In genomic region chr2:172052000-172052983, GRCh38 we compare ENCODE assay signal across 11 cellular contexts. TPM values are rescaled to one million over a fixed set of nuclear protein-coding genes. Genes with fewer than 3 reads are reported as not detected.
A peak's percentile ranks its signal among the peaks of the same experiment; 100 is the strongest.
DNase-seq lines count a peak whose midpoint lies in the region; ATAC-seq and TF ChIP-seq lines count a peak whose summit lies in the region.
"Had no signal": no experiment of that assay in that cellular context is flagged by ENCODE, and none has a peak within 500 bp of the region (broad histone marks: within the 10 kb centered on the region; RNA-seq: fewer than 3 reads in every experiment).

No MANE protein-coding gene starts in this region.

- H3K4me1 Mint-ChIP-seq in endodermal cell: peaks cover 1% of the 10 kb centered on the region
- H3K4me1 Mint-ChIP-seq in stimulated activated naive B cell treated with anti-CD40 and anti-IgM and Interleukin-4, amounts not matched to agents 10 μg/mL and 1 μg/mL and 100 μg/mL, for 72 hours: peaks cover 3 to 13% of the 10 kb centered on the region in 2 donors
- H3K4me1 Mint-ChIP-seq: activated naive CD4-positive, alpha-beta T cell treated with anti-CD3 and anti-CD28 coated beads, Interleukin-2, amount 50 U/mL, for 24 hours had no signal

- H3K9me3 ChIP-seq in endodermal cell (ENCODE audit: control insufficient read depth, low read length): no peaks in the 10 kb centered on the region

- no peaks in the 10 kb centered on the region for H3K27me3 ChIP-seq in endodermal cell (ENCODE audit: control insufficient read depth, insufficient read depth, low read length, poor library complexity, severe bottlenecking)

- no peak overlapping the region for H3K27ac Mint-ChIP-seq in endodermal cell
- peak overlapping the region; percentile 5 for H3K27ac Mint-ChIP-seq in stimulated activated naive B cell treated with anti-CD40 and anti-IgM and Interleukin-4, amounts not matched to agents 10 μg/mL and 1 μg/mL and 100 μg/mL, for 72 hours
- H3K27ac Mint-ChIP-seq: activated naive CD4-positive, alpha-beta T cell treated with anti-CD3 and anti-CD28 coated beads, Interleukin-2, amount 50 U/mL, for 24 hours had no signal

- TF ChIP-seq CTCF in endodermal cell (conservative IDR thresholded peaks at IDR 0.05): no peak

- H3K36me3 Mint-ChIP-seq in endodermal cell (ENCODE audit: low read depth): no peaks in the 10 kb centered on the region
- no peaks in the 10 kb centered on the region for H3K36me3 Mint-ChIP-seq in stimulated activated naive B cell treated with anti-CD40 and anti-IgM and Interleukin-4, amounts not matched to agents 10 μg/mL and 1 μg/mL and 100 μg/mL, for 72 hours

- H3K9ac ChIP-seq in endodermal cell (ENCODE audit: extremely low read depth, low read length, poor library complexity, severe bottlenecking): no peak overlapping the region

- no peaks in the 10 kb centered on the region for H3K36me3 ChIP-seq in endodermal cell (ENCODE audit: control insufficient read depth, insufficient read depth, low read length)

- H3K9me3 Mint-ChIP-seq in endodermal cell: no peaks in the 10 kb centered on the region
- no peaks in the 10 kb centered on the region for H3K9me3 Mint-ChIP-seq in stimulated activated naive B cell treated with anti-CD40 and anti-IgM and Interleukin-4, amounts not matched to agents 10 μg/mL and 1 μg/mL and 100 μg/mL, for 72 hours
- H3K9me3 Mint-ChIP-seq: activated naive CD4-positive, alpha-beta T cell treated with anti-CD3 and anti-CD28 coated beads, Interleukin-2, amount 50 U/mL, for 24 hours had no signal

- no peaks in the 10 kb centered on the region for H3K4me1 ChIP-seq in endodermal cell (ENCODE audit: control insufficient read depth, insufficient read depth, low read length)

- H3K27me3 Mint-ChIP-seq in endodermal cell (ENCODE audit: insufficient read depth): no peaks in the 10 kb centered on the region
- H3K27me3 Mint-ChIP-seq in stimulated activated naive B cell treated with anti-CD40 and anti-IgM and Interleukin-4, amounts not matched to agents 10 μg/mL and 1 μg/mL and 100 μg/mL, for 72 hours: no peaks in the 10 kb centered on the region
- H3K27me3 Mint-ChIP-seq: activated naive CD4-positive, alpha-beta T cell treated with anti-CD3 and anti-CD28 coated beads, Interleukin-2, amount 50 U/mL, for 24 hours had no signal

- DNase-seq in NCI-H1417 (lab: John Stamatoyannopoulos, UW) (peak in 2 of 3 experiments; percentile 18 to 75), NCI-H1417 treated with DMSO at 0.1 percent for 48 hours (lab: John Stamatoyannopoulos, UW) (no peak), NCI-H510A treated with DMSO at 0.1 percent for 48 hours (lab: John Stamatoyannopoulos, UW) (peak; percentile 92), endodermal cell (no peak), Ammon's horn (ENCODE audit: low spot score) (no peak), glomerular visceral epithelial cell (ENCODE audit: extremely low spot score) (no peak), RKO (ENCODE audit: low spot score) (no peak)
- no peak for DNase-seq in stimulated activated naive B cell treated with anti-CD40 and anti-IgM and Interleukin-4, amounts not matched to agents 10 μg/mL and 1 μg/mL and 100 μg/mL, for 72 hours
- DNase-seq: activated CD4-positive, alpha-beta T cell treated with anti-CD3 and anti-CD28 coated beads for 1 hour had no signal

- no peak overlapping the region for H3K4me3 Mint-ChIP-seq in endodermal cell
- peak overlapping the region in 1 of 2 donors; percentile 2 for H3K4me3 Mint-ChIP-seq in stimulated activated naive B cell treated with anti-CD40 and anti-IgM and Interleukin-4, amounts not matched to agents 10 μg/mL and 1 μg/mL and 100 μg/mL, for 72 hours
- H3K4me3 Mint-ChIP-seq: activated naive CD4-positive, alpha-beta T cell treated with anti-CD3 and anti-CD28 coated beads, Interleukin-2, amount 50 U/mL, for 24 hours had no signal

- H3K4me3 ChIP-seq in endodermal cell (ENCODE audit: low read length): no peak overlapping the region

- peak; percentile 92 to 94 for ATAC-seq in stimulated activated naive B cell treated with anti-CD40 and anti-IgM and Interleukin-4, amounts not matched to agents 10 μg/mL and 1 μg/mL and 100 μg/mL, for 72 hours (replicated peaks)
- ATAC-seq: esophagus mucosa had no signal

- WGBS in endodermal cell (ENCODE audit: insufficient coverage in 1 of 2, insufficient read length in 1 of 2), 2 experiments: 75 to 83% methylated on average over 2 to 3 of the region's 4 CpGs

- H3K27ac ChIP-seq in endodermal cell (ENCODE audit: low read depth, low read length): peak overlapping the region; percentile 52

RNA-seq across cellular contexts. Expression of gene DLX1, which starts 33.0 kb away (rescaled TPM):
- not detected for total RNA-seq in endodermal cell
- polyA plus RNA-seq in endodermal cell (2013, experiment 1 of 2): 10.5 TPM
- polyA plus RNA-seq in endodermal cell (2013, experiment 2 of 2): 14.9 TPM
- total RNA-seq: esophagus mucosa had no signal

RNA-seq across cellular contexts. Expression of gene DLX2, which starts 50.4 kb away (rescaled TPM):
- under 1 TPM in 1 of 2 donors, not detected in 1; 0.13 TPM for total RNA-seq in endodermal cell
- polyA plus RNA-seq in endodermal cell (2013, experiment 1 of 2): 8.9 TPM
- 11.6 TPM for polyA plus RNA-seq in endodermal cell (2013, experiment 2 of 2)
- total RNA-seq: esophagus mucosa had no signal

RNA-seq across cellular contexts. Expression of gene METAP1D, which starts 52.5 kb away (rescaled TPM):
- 1 to 10 TPM; 6.0 to 6.5 TPM for total RNA-seq in endodermal cell
- polyA plus RNA-seq in endodermal cell (2013, experiment 1 of 2): 10.5 TPM
- polyA plus RNA-seq in endodermal cell (2013, experiment 2 of 2): 9.0 TPM

Comparison
In these comparisons a context has a peak if more than half of its experiments do, and no peak if none do; other contexts are left out.
1. DNase-seq: peak in NCI-H1417 (2 of 3) and NCI-H510A treated with DMSO at 0.1 percent for 48 hours (single experiment); none in NCI-H1417 treated with DMSO at 0.1 percent for 48 hours (single experiment), endodermal cell (single experiment), stimulated activated naive B cell treated with anti-CD40 and anti-IgM and Interleukin-4, amounts not matched to agents 10 μg/mL and 1 μg/mL and 100 μg/mL, for 72 hours (single experiment), Ammon's horn (single experiment), glomerular visceral epithelial cell (single experiment) and RKO (single experiment).